In the genomic region with DNA sequence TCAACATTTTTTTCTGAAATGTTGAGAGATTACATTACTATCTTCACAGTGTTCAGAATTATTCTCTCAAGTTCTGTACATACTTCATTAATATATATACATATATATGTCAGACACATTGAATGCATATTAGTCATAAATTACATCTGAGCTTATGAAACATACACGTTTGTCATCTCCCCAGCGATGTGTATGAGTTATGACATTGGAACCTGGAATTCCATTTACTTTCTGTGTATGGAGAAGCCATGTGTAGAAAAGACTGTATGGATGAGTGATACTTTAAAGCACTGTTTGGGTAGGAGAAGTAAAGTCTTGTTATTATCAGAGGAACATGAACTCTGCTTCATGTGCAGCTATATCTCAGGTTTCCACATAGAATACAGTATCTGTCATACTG, we compare ENCODE assay signal across 21 cellular contexts.
A peak's percentile ranks its signal among the peaks of the same experiment; 100 is the strongest.
DNase-seq lines count a peak whose midpoint lies in the region; ATAC-seq and TF ChIP-seq lines count a peak whose summit lies in the region.
"Had no signal": no experiment of that assay in that cellular context is flagged by ENCODE, and none has a peak within 500 bp of the region (broad histone marks: within the 10 kb centered on the region; RNA-seq: fewer than 3 reads in every experiment).

No MANE protein-coding gene starts in this region.

- H3K9me3 Mint-ChIP-seq in activated CD8-positive, alpha-beta T cell treated with anti-CD3 and anti-CD28 coated beads, Interleukin-2, amount 10 ng/mL, durations not matched to agents 7 days and 5 days (ENCODE audit: insufficient read depth): no peaks in the 10 kb centered on the region
- H3K9me3 Mint-ChIP-seq in activated naive CD4-positive, alpha-beta T cell treated with anti-CD3 and anti-CD28 coated beads, Interleukin-2, amount 50 U/mL, for 72 hours: no peaks in the 10 kb centered on the region
- H3K9me3 Mint-ChIP-seq in chondrocyte (ENCODE audit: low read depth): no peaks in the 10 kb centered on the region

- H3K9me3 ChIP-seq in RWPE2 (ENCODE audit: severe bottlenecking): no peaks in the 10 kb centered on the region
- H3K9me3 ChIP-seq: BE2C, HAP-1, SJCRH30 had no signal

- POLR2A ChIA-PET in activated CD8-positive, alpha-beta T cell treated with anti-CD3 and anti-CD28 coated beads, Interleukin-2, amount 10 ng/mL, durations not matched to agents 7 days and 5 days (lab: Charles Lee): no interaction called here

- H3K36me3 ChIP-seq in RWPE2 (ENCODE audit: low read depth): no peaks in the 10 kb centered on the region
- H3K36me3 ChIP-seq: BE2C, HAP-1, SJCRH30 had no signal

- H3K27ac Mint-ChIP-seq in activated CD8-positive, alpha-beta T cell treated with anti-CD3 and anti-CD28 coated beads, Interleukin-2, amount 10 ng/mL, durations not matched to agents 7 days and 5 days: no peak overlapping the region
- no peak overlapping the region for H3K27ac Mint-ChIP-seq in activated naive CD4-positive, alpha-beta T cell treated with anti-CD3 and anti-CD28 coated beads, Interleukin-2, amount 50 U/mL, for 72 hours
- no peak overlapping the region for H3K27ac Mint-ChIP-seq in chondrocyte (ENCODE audit: unreplicated experiment)
- H3K27ac Mint-ChIP-seq: IgD-negative memory B cell had no signal

- peak; percentile 53 for DNase-seq in HS-5 (ENCODE audit: low read depth)
- no peak for DNase-seq in RWPE2 (ENCODE audit: low spot score)
- peak; percentile 39 for DNase-seq in epithelial cell of prostate (ENCODE audit: low read depth, low spot score)
- peak; percentile 27 for DNase-seq in iris pigment epithelial cell (ENCODE audit: low read depth)
- DNase-seq in amniotic stem cell (lab: John Stamatoyannopoulos, UW): no peak
- no peak for DNase-seq in activated CD8-positive, alpha-beta T cell treated with anti-CD3 and anti-CD28 coated beads, Interleukin-2, amount 10 ng/mL, durations not matched to agents 7 days and 5 days
- no peak for DNase-seq in activated naive CD4-positive, alpha-beta T cell treated with anti-CD3 and anti-CD28 coated beads, Interleukin-2, amount 50 U/mL, for 72 hours (ENCODE audit: low spot score in 2 of 2)
- DNase-seq in chondrocyte (ENCODE audit: low spot score): no peak
- DNase-seq: BE2C, DMS79, GM23248, MV-4-11, NCI-H1105 treated with DMSO at 0.1 percent for 48 hours, NCI-H2029 treated with DMSO at 0.1 percent for 48 hours, NCI-H226, NCI-H510A treated with DMSO at 0.1 percent for 48 hours, NCI-H748 treated with DMSO at 0.1 percent for 48 hours, SJCRH30 had no signal

- ATAC-seq in RWPE2 (ENCODE audit: low read depth): peak; percentile 90
- ATAC-seq in activated CD8-positive, alpha-beta T cell treated with anti-CD3 and anti-CD28 coated beads, Interleukin-2, amount 10 ng/mL, durations not matched to agents 7 days and 5 days: no peak
- ATAC-seq in activated naive CD4-positive, alpha-beta T cell treated with anti-CD3 and anti-CD28 coated beads, Interleukin-2, amount 50 U/mL, for 72 hours: no peak
- ATAC-seq: GM12878 had no signal

- H3K36me3 Mint-ChIP-seq in activated CD8-positive, alpha-beta T cell treated with anti-CD3 and anti-CD28 coated beads, Interleukin-2, amount 10 ng/mL, durations not matched to agents 7 days and 5 days (ENCODE audit: low read depth): no peaks in the 10 kb centered on the region
- H3K36me3 Mint-ChIP-seq in activated naive CD4-positive, alpha-beta T cell treated with anti-CD3 and anti-CD28 coated beads, Interleukin-2, amount 50 U/mL, for 72 hours: no peaks in the 10 kb centered on the region
- H3K36me3 Mint-ChIP-seq in chondrocyte (ENCODE audit: low read depth): no peaks in the 10 kb centered on the region
- H3K36me3 Mint-ChIP-seq: IgD-negative memory B cell had no signal

- H3K4me1 Mint-ChIP-seq in activated CD8-positive, alpha-beta T cell treated with anti-CD3 and anti-CD28 coated beads, Interleukin-2, amount 10 ng/mL, durations not matched to agents 7 days and 5 days (ENCODE audit: low read depth): peaks cover 8% of the 10 kb centered on the region
- no peaks in the 10 kb centered on the region for H3K4me1 Mint-ChIP-seq in chondrocyte (ENCODE audit: low read depth)
- H3K4me1 Mint-ChIP-seq: IgD-negative memory B cell had no signal

- TF ChIP-seq CTCF in RWPE2 (IDR thresholded peaks at IDR 0.05; ENCODE audit: poor library complexity, severe bottlenecking) (no peak), chondrocyte (IDR thresholded peaks at IDR 0.05) (no peak)

- peak overlapping the region; percentile 61 for H3K27ac ChIP-seq in RWPE2 (ENCODE audit: poor library complexity, severe bottlenecking)
- peak overlapping the region; percentile 83 for H3K27ac ChIP-seq in epithelial cell of prostate
- H3K27ac ChIP-seq: GM23248, SJCRH30 had no signal

- no peak overlapping the region for H3K4me3 Mint-ChIP-seq in activated CD8-positive, alpha-beta T cell treated with anti-CD3 and anti-CD28 coated beads, Interleukin-2, amount 10 ng/mL, durations not matched to agents 7 days and 5 days
- no peak overlapping the region for H3K4me3 Mint-ChIP-seq in chondrocyte (ENCODE audit: unreplicated experiment)
- H3K4me3 Mint-ChIP-seq: IgD-negative memory B cell had no signal

- peaks cover 22% of the 10 kb centered on the region for H3K4me1 ChIP-seq in RWPE2 (ENCODE audit: insufficient read depth, poor library complexity, severe bottlenecking)
- H3K4me1 ChIP-seq: HAP-1, SJCRH30 had no signal

- H3K27me3 Mint-ChIP-seq in activated CD8-positive, alpha-beta T cell treated with anti-CD3 and anti-CD28 coated beads, Interleukin-2, amount 10 ng/mL, durations not matched to agents 7 days and 5 days (ENCODE audit: low read depth): no peaks in the 10 kb centered on the region
- peaks cover 6% of the 10 kb centered on the region for H3K27me3 Mint-ChIP-seq in chondrocyte (ENCODE audit: low read depth)

- no peak overlapping the region for H3K4me3 ChIP-seq in RWPE2 (ENCODE audit: severe bottlenecking)
- H3K4me3 ChIP-seq: GM12878, GM23248, HAP-1, SJCRH30 had no signal

- H3K27me3 ChIP-seq in RWPE2 (ENCODE audit: insufficient read depth, poor library complexity, severe bottlenecking): no peaks in the 10 kb centered on the region
- H3K27me3 ChIP-seq: BE2C, SJCRH30 had no signal

- CTCF ChIA-PET in activated CD8-positive, alpha-beta T cell treated with anti-CD3 and anti-CD28 coated beads, Interleukin-2, amount 10 ng/mL, durations not matched to agents 7 days and 5 days (lab: Charles Lee): interaction anchor here (1.7 kb wide), 1 partner anchor 322 kb away, joined by 4 read pairs; no protein-coding TSS in a partner anchor

Comparison
In these comparisons a context has a peak if more than half of its experiments do, and no peak if none do; other contexts are left out.
1. DNase-seq: peak in HS-5 (single experiment), epithelial cell of prostate (single experiment) and iris pigment epithelial cell (single experiment); none in RWPE2 (single experiment), amniotic stem cell (single experiment), activated CD8-positive, alpha-beta T cell treated with anti-CD3 and anti-CD28 coated beads, Interleukin-2, amount 10 ng/mL, durations not matched to agents 7 days and 5 days (single experiment), activated naive CD4-positive, alpha-beta T cell treated with anti-CD3 and anti-CD28 coated beads, Interleukin-2, amount 50 U/mL, for 72 hours (0 of 2) and chondrocyte (single experiment).